1 cellular context compared by ENCODE assay signal in genomic region chr1:71222668-71223067, GRCh38.
TF ChIP-seq lines count a peak whose summit lies in the region.

No MANE protein-coding gene starts in this region.

TF ChIP-seq in HepG2, 621 proteins besides CTCF, POLR2A, EP300 and RAD21 (continued from another document):
- TF ChIP-seq, protein P1, sequence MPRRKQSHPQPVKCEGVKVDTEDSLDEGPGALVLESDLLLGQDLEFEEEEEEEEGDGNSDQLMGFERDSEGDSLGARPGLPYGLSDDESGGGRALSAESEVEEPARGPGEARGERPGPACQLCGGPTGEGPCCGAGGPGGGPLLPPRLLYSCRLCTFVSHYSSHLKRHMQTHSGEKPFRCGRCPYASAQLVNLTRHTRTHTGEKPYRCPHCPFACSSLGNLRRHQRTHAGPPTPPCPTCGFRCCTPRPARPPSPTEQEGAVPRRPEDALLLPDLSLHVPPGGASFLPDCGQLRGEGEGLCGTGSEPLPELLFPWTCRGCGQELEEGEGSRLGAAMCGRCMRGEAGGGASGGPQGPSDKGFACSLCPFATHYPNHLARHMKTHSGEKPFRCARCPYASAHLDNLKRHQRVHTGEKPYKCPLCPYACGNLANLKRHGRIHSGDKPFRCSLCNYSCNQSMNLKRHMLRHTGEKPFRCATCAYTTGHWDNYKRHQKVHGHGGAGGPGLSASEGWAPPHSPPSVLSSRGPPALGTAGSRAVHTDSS (CRISPR knock-in tag; conservative IDR thresholded peaks at IDR 0.05): no peak
- TF ChIP-seq HIVEP1 (CRISPR knock-in tag; IDR thresholded peaks at IDR 0.05): no peak
- no peak for TF ChIP-seq ZBTB20 (CRISPR knock-in tag; IDR thresholded peaks at IDR 0.05; ENCODE audit: borderline replicate concordance, low read depth)
- TF ChIP-seq, protein P2, sequence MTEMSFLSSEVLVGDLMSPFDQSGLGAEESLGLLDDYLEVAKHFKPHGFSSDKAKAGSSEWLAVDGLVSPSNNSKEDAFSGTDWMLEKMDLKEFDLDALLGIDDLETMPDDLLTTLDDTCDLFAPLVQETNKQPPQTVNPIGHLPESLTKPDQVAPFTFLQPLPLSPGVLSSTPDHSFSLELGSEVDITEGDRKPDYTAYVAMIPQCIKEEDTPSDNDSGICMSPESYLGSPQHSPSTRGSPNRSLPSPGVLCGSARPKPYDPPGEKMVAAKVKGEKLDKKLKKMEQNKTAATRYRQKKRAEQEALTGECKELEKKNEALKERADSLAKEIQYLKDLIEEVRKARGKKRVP (CRISPR knock-in tag; IDR thresholded peaks at IDR 0.05): no peak
- TF ChIP-seq ONECUT2 (CRISPR knock-in tag; IDR thresholded peaks at IDR 0.05): no peak
- TF ChIP-seq ZNF572 (CRISPR knock-in tag; IDR thresholded peaks at IDR 0.05): no peak
- no peak for TF ChIP-seq NR1H2 (CRISPR knock-in tag; IDR thresholded peaks at IDR 0.05; ENCODE audit: borderline replicate concordance, low read depth)
- no peak for TF ChIP-seq ATF3 (CRISPR knock-in tag; IDR thresholded peaks at IDR 0.05)
- TF ChIP-seq RFXANK (CRISPR knock-in tag; IDR thresholded peaks at IDR 0.05): no peak
- no peak for TF ChIP-seq IKZF4 (CRISPR knock-in tag; IDR thresholded peaks at IDR 0.05; ENCODE audit: borderline replicate concordance, low read depth, not compliant biosample characterization)
- TF ChIP-seq ZNF382 (CRISPR knock-in tag; IDR thresholded peaks at IDR 0.05; ENCODE audit: borderline replicate concordance): no peak
TF ChIP-seq in HepG2: peak in this region for 2.
